Comparison of ENCODE assay signal across 13 cellular contexts in the genomic region with DNA sequence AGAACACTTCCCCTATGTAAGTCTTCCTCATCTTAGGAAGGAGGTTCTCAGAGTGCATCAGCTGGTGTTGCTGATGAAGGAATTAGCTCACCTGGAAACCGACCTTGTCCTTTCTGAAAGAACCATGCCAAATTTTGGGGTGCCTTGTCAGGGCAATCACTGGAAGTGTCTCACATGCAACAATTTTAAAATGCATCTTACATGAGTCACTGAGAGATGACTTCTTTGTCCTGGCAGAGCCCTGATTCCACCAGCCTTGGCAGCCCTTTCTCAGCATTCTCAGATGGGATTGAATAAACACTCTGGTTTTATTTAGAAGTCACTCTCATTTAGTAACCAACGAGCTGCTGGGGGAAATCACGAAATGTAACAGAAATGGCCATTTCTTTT. TPM values are rescaled to one million over a fixed set of nuclear protein-coding genes. Genes with fewer than 3 reads are reported as not detected.
DNase-seq lines count a peak whose midpoint lies in the region; ATAC-seq, FAIRE-seq and TF ChIP-seq lines count a peak whose summit lies in the region.
"Had no signal": no experiment of that assay in that cellular context is flagged by ENCODE, and none has a peak within 500 bp of the region (broad histone marks: within the 10 kb centered on the region; RNA-seq: fewer than 3 reads in every experiment).

No MANE protein-coding gene starts in this region.

- WGBS in prostate gland, result 10% methylated on average over 3 of the region's 3 CpGs

- H3K9ac ChIP-seq in PC-3 (ENCODE audit: low read length), result peak overlapping the region; percentile 42
- H3K9ac ChIP-seq in endothelial cell of umbilical vein (replicated peaks; ENCODE audit: extremely low read depth, insufficient read depth, low read length), result peak overlapping the region; percentile 78

- no peak overlapping the region for H2AFZ ChIP-seq in PC-3 (ENCODE audit: low read length)
- no peak overlapping the region for H2AFZ ChIP-seq in endothelial cell of umbilical vein (ENCODE audit: low read depth, low read length)

- FAIRE-seq in endothelial cell of umbilical vein (lab: Jason Lieb, UNC), result peak; percentile 82
- FAIRE-seq: K562 had no signal

- peak; percentile 23 for ATAC-seq in PC-3
- ATAC-seq: K562, natural killer cell had no signal

- peaks cover 8% of the 10 kb centered on the region for H3F3A ChIP-seq in PC-3 (ENCODE audit: low read length, unreplicated experiment)

- H4K20me1 ChIP-seq in PC-3 (ENCODE audit: low read length) (no peaks in the 10 kb centered on the region), endothelial cell of umbilical vein (replicated peaks; ENCODE audit: control insufficient read depth, extremely low read depth, insufficient read depth, low read length) (no peaks in the 10 kb centered on the region)

- TF ChIP-seq CTCF in PC-3 (conservative IDR thresholded peaks at IDR 0.05; ENCODE audit: low read depth, low read length) (no peak), endothelial cell of umbilical vein (IDR thresholded peaks at IDR 0.05; ENCODE audit: extremely low read depth in 1 of 2, insufficient read depth in 1 of 2, low read depth in 1 of 2, low read length in 2 of 2) (no peak), prostate gland (IDR thresholded peaks at IDR 0.05) (no peak)

- CTCF ChIA-PET in PC-3 (lab: Charles Lee), result no interaction called here
- CTCF ChIA-PET in endothelial cell of umbilical vein (lab: Charles Lee), result interaction anchor here (0.6 to 1.6 kb wide), 11 partner anchors 13 to 315 kb away, joined by 3 to 6 read pairs (median 4); no protein-coding TSS in a partner anchor

- dilution Hi-C loops in endothelial cell of umbilical vein (cut with MboI; ENCODE audit: extremely low pct_ligation_motif_present, low sequenced_read_pairs), result no loop called here

- DNase-seq in Ammon's horn (ENCODE audit: low spot score) (peak; percentile 18), PC-3 (peak; percentile 85), endothelial cell of umbilical vein (ENCODE audit: low read depth, low spot score) (peak; percentile 80), prostate gland (ENCODE audit: low spot score) (no peak), NCI-H2081 treated with DMSO at 0.1 percent for 48 hours (lab: John Stamatoyannopoulos, UW) (no peak), NCI-H187 treated with DMSO at 0.1 percent for 48 hours (lab: John Stamatoyannopoulos, UW) (no peak), foreskin melanocyte (no peak)
- no peak for DNase-seq in activated CD4-positive, alpha-beta T cell treated with anti-CD3 and anti-CD28 coated beads, Interleukin-2, amount 50 U/mL, for 1 hour
- DNase-seq: activated CD4-positive, CD25-positive, alpha-beta regulatory T cell; activated naive CD4-positive, alpha-beta T cell treated with Interleukin-2 at 50 U/mL for 16 hours; natural killer cell had no signal

- H3K9me3 ChIP-seq in PC-3 (ENCODE audit: low read length) (no peaks in the 10 kb centered on the region), endothelial cell of umbilical vein (replicated peaks; ENCODE audit: control insufficient read depth, insufficient read depth, low read length) (no peaks in the 10 kb centered on the region), prostate gland (no peaks in the 10 kb centered on the region)
- H3K9me3 ChIP-seq: gastrocnemius medialis had no signal

- BruUV-seq in PC-3 (replicated peaks; lab: Mats Ljungman, UMichigan) (no TSS peak), endothelial cell of umbilical vein (replicated peaks; lab: Mats Ljungman, UMichigan) (no TSS peak)

- POLR2A ChIA-PET in PC-3 (lab: Charles Lee; ENCODE audit: unreplicated experiment) (interaction anchor here (0.7 kb wide), 1 partner anchor 172 kb away, joined by 3 read pairs; no protein-coding TSS in a partner anchor), endothelial cell of umbilical vein (lab: Charles Lee) (interaction anchor here (1.1 to 1.3 kb wide), 3 partner anchors 11 to 23 kb away, joined by 3 read pairs; no protein-coding TSS in a partner anchor)

- no peaks in the 10 kb centered on the region for H3K9me1 ChIP-seq in endothelial cell of umbilical vein (replicated peaks; ENCODE audit: control insufficient read depth, extremely low read depth, insufficient read depth, low read length)

- H3K36me3 ChIP-seq in PC-3 (ENCODE audit: low read depth, low read length) (no peaks in the 10 kb centered on the region), endothelial cell of umbilical vein (ENCODE audit: control insufficient read depth in 2 of 2, extremely low read depth in 1 of 2, insufficient read depth in 2 of 2, low read length in 2 of 2) (no peaks in the 10 kb centered on the region), prostate gland (no peaks in the 10 kb centered on the region)
- H3K36me3 ChIP-seq: gastrocnemius medialis had no signal

- H3K4me2 ChIP-seq in PC-3 (ENCODE audit: low read length) (peak overlapping the region; percentile 64), endothelial cell of umbilical vein (ENCODE audit: insufficient read depth, low read length) (peak overlapping the region; percentile 73)

- intact Hi-C loops in PC-3 (cut with micrococcal nuclease) (loop anchor here (5.0 kb wide), 1 partner anchor 50 kb away; no protein-coding TSS in a partner anchor), endothelial cell of umbilical vein (cut with micrococcal nuclease) (loop anchor here (1.0 to 2.0 kb wide), 5 partner anchors 13 to 176 kb away; no protein-coding TSS in a partner anchor), prostate gland (cut with DNase I) (loop anchor here (10.0 kb wide), 1 partner anchor 172 kb away; no protein-coding TSS in a partner anchor)

- no peaks in the 10 kb centered on the region for H3K9me2 ChIP-seq in PC-3 (replicated peaks; ENCODE audit: low read length)

- H3K27me3 ChIP-seq in PC-3 (ENCODE audit: low read length), result no peaks in the 10 kb centered on the region
- no peaks in the 10 kb centered on the region for H3K27me3 ChIP-seq in endothelial cell of umbilical vein (ENCODE audit: control insufficient read depth in 2 of 2, insufficient read depth in 2 of 2, low read length in 2 of 2)
- no peaks in the 10 kb centered on the region for H3K27me3 ChIP-seq in prostate gland (replicated peaks; ENCODE audit: insufficient read depth)
- H3K27me3 ChIP-seq: gastrocnemius medialis had no signal

- H3K4me3 ChIP-seq in PC-3 (ENCODE audit: low read length) (peak overlapping the region; percentile 24; the same call in 1 of the 2 replicates), endothelial cell of umbilical vein (replicated peaks in 1 of 3; ENCODE audit: insufficient read depth in 1 of 3, low read depth in 1 of 3, low read length in 3 of 3) (peak overlapping the region in 1 of 3 experiments; percentile 7), prostate gland (no peak overlapping the region)
- H3K4me3 ChIP-seq: gastrocnemius medialis, K562 had no signal

- H3K4me1 ChIP-seq in PC-3 (ENCODE audit: insufficient read depth, low read length) (peaks cover 47% of the 10 kb centered on the region), endothelial cell of umbilical vein (ENCODE audit: control insufficient read depth, extremely low read depth, insufficient read depth, low read length) (peaks cover 43% of the 10 kb centered on the region), prostate gland (replicated peaks) (no peaks in the 10 kb centered on the region)

- peaks cover 16% of the 10 kb centered on the region for H3K79me2 ChIP-seq in PC-3 (ENCODE audit: low read length)
- H3K79me2 ChIP-seq in endothelial cell of umbilical vein (ENCODE audit: control insufficient read depth, insufficient read depth, low read length), result peaks cover 9% of the 10 kb centered on the region

- TF ChIP-seq POLR2A in endothelial cell of umbilical vein (IDR thresholded peaks at IDR 0.05; ENCODE audit: low read depth, low read length), result no peak
- no peak for TF ChIP-seq POLR2A in prostate gland (IDR thresholded peaks at IDR 0.05)

- H3K27ac ChIP-seq in PC-3 (ENCODE audit: low read length), result peak overlapping the region; percentile 78
- peak overlapping the region; percentile 93 for H3K27ac ChIP-seq in endothelial cell of umbilical vein (ENCODE audit: insufficient read depth, low read depth, low read length)
- H3K27ac ChIP-seq in prostate gland, result peak overlapping the region; percentile 9 to 40

TF ChIP-seq in endothelial cell of umbilical vein, 7 proteins besides CTCF, POLR2A, EP300 and RAD21:
- TF ChIP-seq MYC (IDR thresholded peaks at IDR 0.05; ENCODE audit: low read depth, low read length) (no peak), FOS (IDR thresholded peaks at IDR 0.05; ENCODE audit: borderline replicate concordance, insufficient read depth, low read length) (peak; percentile 51), JUN (IDR thresholded peaks at IDR 0.05; ENCODE audit: borderline replicate concordance, insufficient read depth, insufficient read length, low read depth) (peak; percentile 75), POLR2AphosphoS5 (IDR thresholded peaks at IDR 0.05; ENCODE audit: insufficient read depth, low read depth, low read length) (peak; percentile 49)

RNA-seq across cellular contexts. Expression of a gene that starts 3.8 kb away (rescaled TPM):
- total RNA-seq in PC-3 (2014; rRNA removed) (18.4 and 24.8 TPM in 2 replicates), endothelial cell of umbilical vein (86.5 and 100 TPM in 2 replicates), prostate gland (100 to 1,000 TPM in 1 of 2 donors, 10 to 100 TPM in 1; 33.5 to 103 TPM)
- 42.7 and 49.3 TPM in 2 replicates for polyA plus RNA-seq in endothelial cell of umbilical vein
- 32.7 and 33.4 TPM in 2 replicates for polyA plus RNA-seq in endothelial cell of umbilical vein (2011; cell fraction: cytosol; rRNA removed)
- 82.2 and 90.1 TPM in 2 replicates for polyA plus RNA-seq in endothelial cell of umbilical vein (2011; cell fraction: nucleus; rRNA removed)
- 17.7 and 27.5 TPM in 2 replicates for polyA plus RNA-seq in endothelial cell of umbilical vein (2012)
- polyA minus RNA-seq in endothelial cell of umbilical vein, result 164 and 167 TPM in 2 replicates
- 0.72 TPM for polyA minus RNA-seq in endothelial cell of umbilical vein (2011; cell fraction: cytosol; rRNA and poly(A)+ RNA removed)
- 135 and 183 TPM in 2 replicates for polyA minus RNA-seq in endothelial cell of umbilical vein (2011; cell fraction: nucleus; rRNA and poly(A)+ RNA removed)
- total RNA-seq: natural killer cell had no signal

Comparison
In these comparisons a context has a peak if more than half of its experiments do, and no peak if none do; other contexts are left out.
1. DNase-seq: peak in Ammon's horn (single experiment), PC-3 (single experiment) and endothelial cell of umbilical vein (single experiment); none in prostate gland (single experiment), NCI-H2081 treated with DMSO at 0.1 percent for 48 hours (single experiment), activated CD4-positive, alpha-beta T cell treated with anti-CD3 and anti-CD28 coated beads, Interleukin-2, amount 50 U/mL, for 1 hour (single experiment), NCI-H187 treated with DMSO at 0.1 percent for 48 hours (single experiment) and foreskin melanocyte (single experiment).
2. H3K27ac ChIP-seq: peak in every context shown above with its lines; median percentile 93 in endothelial cell of umbilical vein; 78 in PC-3; 24 in prostate gland.